In genomic region chr16:53372942-53373871, GRCh38 we compare ENCODE assay signal across 7 cellular contexts.
A peak's percentile ranks its signal among the peaks of the same experiment; 100 is the strongest.
DNase-seq lines count a peak whose midpoint lies in the region; ATAC-seq and TF ChIP-seq lines count a peak whose summit lies in the region.

No MANE protein-coding gene starts in this region.

- peak overlapping the region in 1 of 2 donors; percentile 78 for H3K27ac Mint-ChIP-seq in effector memory CD8-positive, alpha-beta T cell
- no peak overlapping the region for H3K27ac Mint-ChIP-seq in neural progenitor cell

- peaks cover 20 to 32% (median 21%) of the 10 kb centered on the region in 3 donors for H3K27me3 ChIP-seq in skeletal muscle tissue (ENCODE audit: control insufficient read depth in 3 of 3, insufficient read depth in 3 of 3, low read length in 3 of 3)
- no peaks in the 10 kb centered on the region for H3K27me3 ChIP-seq in neural progenitor cell

- no peaks in the 10 kb centered on the region for H3K36me3 Mint-ChIP-seq in effector memory CD8-positive, alpha-beta T cell (ENCODE audit: insufficient read depth)
- H3K36me3 Mint-ChIP-seq in neural progenitor cell: no peaks in the 10 kb centered on the region

- DNase-seq in activated CD4-positive, alpha-beta T cell treated with anti-CD3 and anti-CD28 coated beads, Interleukin-2, amount 50 U/mL, for 1 hour: peak; percentile 82
- DNase-seq in effector memory CD8-positive, alpha-beta T cell: peak; percentile 53 to 68 (median 53)
- DNase-seq in neural progenitor cell (ENCODE audit: low spot score) (no peak), T1000 (lab: John Stamatoyannopoulos, UW) (no peak), G401 (ENCODE audit: low spot score) (no peak)

- in situ Hi-C loops in G401 (cut with HindIII; ENCODE audit: low sequenced_read_pairs): no loop called here

- no peaks in the 10 kb centered on the region for H3F3A ChIP-seq in neural progenitor cell (ENCODE audit: low read depth)

- peak overlapping the region; percentile 48 to 61 (median 59) for H3K4me3 ChIP-seq in skeletal muscle tissue (ENCODE audit: low read length in 3 of 3)
- no peak overlapping the region for H3K4me3 ChIP-seq in neural progenitor cell

- H3K4me2 ChIP-seq in neural progenitor cell: no peak overlapping the region

- H3K9ac ChIP-seq in skeletal muscle tissue (ENCODE audit: low read depth in 1 of 3, low read length in 3 of 3): no peak overlapping the region
- H3K9ac ChIP-seq in neural progenitor cell: no peak overlapping the region

- peak overlapping the region in 1 of 2 donors; percentile 76 for H3K4me3 Mint-ChIP-seq in effector memory CD8-positive, alpha-beta T cell
- no peak overlapping the region for H3K4me3 Mint-ChIP-seq in neural progenitor cell

- TF ChIP-seq CTCF in neural progenitor cell (IDR thresholded peaks at IDR 0.05): no peak

- H2AFZ ChIP-seq in neural progenitor cell (replicated peaks): no peak overlapping the region

- H3K79me2 ChIP-seq in neural progenitor cell (ENCODE audit: low read depth): no peaks in the 10 kb centered on the region

- H3K27me3 Mint-ChIP-seq in effector memory CD8-positive, alpha-beta T cell: no peaks in the 10 kb centered on the region
- H3K27me3 Mint-ChIP-seq in neural progenitor cell (ENCODE audit: insufficient read depth, low read depth): peaks cover 2% of the 10 kb centered on the region

- peaks cover 8 to 12% of the 10 kb centered on the region in 2 donors for H3K4me1 Mint-ChIP-seq in effector memory CD8-positive, alpha-beta T cell (ENCODE audit: low read depth in 2 of 2)
- no peaks in the 10 kb centered on the region for H3K4me1 Mint-ChIP-seq in neural progenitor cell

- ATAC-seq in HG02938 (IDR thresholded peaks at IDR 0.05; ENCODE audit: unreplicated experiment): peak; percentile 76
- ATAC-seq in effector memory CD8-positive, alpha-beta T cell (replicated peaks): peak; percentile 93

- H3K9me3 Mint-ChIP-seq in effector memory CD8-positive, alpha-beta T cell: no peaks in the 10 kb centered on the region
- no peaks in the 10 kb centered on the region for H3K9me3 Mint-ChIP-seq in neural progenitor cell

- H3K9me3 ChIP-seq in skeletal muscle tissue (ENCODE audit: control insufficient read depth in 3 of 3, low read length in 3 of 3) (peaks cover 0 to 2% (median 0%) of the 10 kb centered on the region in 3 donors), neural progenitor cell (ENCODE audit: low read depth) (no peaks in the 10 kb centered on the region)

- H3K27ac ChIP-seq in skeletal muscle tissue (ENCODE audit: low read depth, low read length) (no peak overlapping the region), neural progenitor cell (no peak overlapping the region)

- H4K20me1 ChIP-seq in neural progenitor cell (ENCODE audit: low read depth): no peaks in the 10 kb centered on the region

- peaks cover 6 to 8% (median 7%) of the 10 kb centered on the region in 3 donors for H3K4me1 ChIP-seq in skeletal muscle tissue (ENCODE audit: control insufficient read depth in 3 of 3, insufficient read depth in 3 of 3, low read length in 3 of 3)
- no peaks in the 10 kb centered on the region for H3K4me1 ChIP-seq in neural progenitor cell

- H3K36me3 ChIP-seq in skeletal muscle tissue (ENCODE audit: control insufficient read depth in 3 of 3, insufficient read depth in 3 of 3, low read length in 3 of 3) (no peaks in the 10 kb centered on the region), neural progenitor cell (no peaks in the 10 kb centered on the region)

Comparison
In these comparisons a context has a peak if more than half of its experiments do, and no peak if none do; other contexts are left out.
1. DNase-seq: peak in activated CD4-positive, alpha-beta T cell treated with anti-CD3 and anti-CD28 coated beads, Interleukin-2, amount 50 U/mL, for 1 hour (single experiment) and effector memory CD8-positive, alpha-beta T cell (3 of 3); none in neural progenitor cell (single experiment), T1000 (single experiment) and G401 (single experiment).